16 cellular contexts compared by ENCODE assay signal in the genomic region with DNA sequence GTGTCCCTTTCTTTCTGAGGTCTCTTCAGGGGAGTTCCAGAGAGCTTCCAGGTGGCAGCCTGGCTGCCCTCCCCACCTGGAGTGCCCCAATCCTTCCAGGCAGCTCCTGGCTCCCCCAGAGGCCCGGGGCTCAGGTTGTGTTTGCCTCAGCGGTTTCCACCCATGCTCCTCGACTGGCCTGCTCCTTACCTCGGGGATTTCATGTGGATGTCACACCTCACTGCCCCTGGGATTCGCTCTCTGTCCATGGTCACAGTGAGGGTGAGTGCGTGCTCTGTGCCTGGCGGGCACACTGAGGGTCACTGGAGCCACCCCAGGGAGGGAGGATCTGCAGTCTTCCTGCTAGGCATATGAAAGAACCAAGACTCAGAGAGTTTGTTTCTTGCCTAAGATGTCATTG.
"Had no signal": no experiment of that assay in that cellular context is flagged by ENCODE, and none has a peak within 500 bp of the region (broad histone marks: within the 10 kb centered on the region; RNA-seq: fewer than 3 reads in every experiment).

No MANE protein-coding gene starts in this region.

- H3K36me3 ChIP-seq: colonic mucosa, gastrocnemius medialis, lower lobe of right lung, neutrophil, right atrium auricular region had no signal

- DNase-seq: activated CD4-positive, alpha-beta memory T cell treated with anti-CD3 and anti-CD28 coated beads for 36 hours; activated CD8-positive, alpha-beta memory T cell treated with anti-CD3 and anti-CD28 coated beads, Interleukin-2, amount 50 U/mL, for 4 hours; activated naive CD4-positive, alpha-beta T cell treated with anti-CD3 and anti-CD28 coated beads for 36 hours; colonic mucosa; effector CD4-positive, alpha-beta T cell; gastrocnemius medialis; kidney glomerular epithelial cell; lower lobe of right lung; midbrain; substantia nigra; SW 1271; trophoblast cell had no signal

- H3K27me3 Mint-ChIP-seq: activated CD4-positive, alpha-beta memory T cell treated with anti-CD3 and anti-CD28 coated beads for 36 hours had no signal

- H3K4me3 Mint-ChIP-seq: activated CD4-positive, alpha-beta memory T cell treated with anti-CD3 and anti-CD28 coated beads for 36 hours; activated naive CD4-positive, alpha-beta T cell treated with anti-CD3 and anti-CD28 coated beads for 36 hours; stimulated activated memory B cell treated with anti-CD40 and anti-IgM and Interleukin-4, amounts not matched to agents 10 μg/mL and 1 μg/mL and 100 μg/mL, for 72 hours had no signal

- H3K4me3 ChIP-seq: colonic mucosa, gastrocnemius medialis, lower lobe of right lung, right atrium auricular region, smooth muscle cell had no signal

- ATAC-seq: gastrocnemius medialis; lower lobe of right lung; stimulated activated memory B cell treated with anti-CD40 and anti-IgM and Interleukin-4, amounts not matched to agents 10 μg/mL and 1 μg/mL and 100 μg/mL, for 72 hours had no signal

- H3K27me3 ChIP-seq: colonic mucosa, gastrocnemius medialis, neutrophil, right atrium auricular region had no signal

- H3K36me3 Mint-ChIP-seq: activated CD4-positive, alpha-beta memory T cell treated with anti-CD3 and anti-CD28 coated beads for 36 hours; stimulated activated memory B cell treated with anti-CD40 and anti-IgM and Interleukin-4, amounts not matched to agents 10 μg/mL and 1 μg/mL and 100 μg/mL, for 72 hours had no signal

- H3K4me1 Mint-ChIP-seq: stimulated activated memory B cell treated with anti-CD40 and anti-IgM and Interleukin-4, amounts not matched to agents 10 μg/mL and 1 μg/mL and 100 μg/mL, for 72 hours had no signal

- H3K4me1 ChIP-seq: colonic mucosa, gastrocnemius medialis had no signal

- H3K27ac Mint-ChIP-seq: activated CD4-positive, alpha-beta memory T cell treated with anti-CD3 and anti-CD28 coated beads for 36 hours; activated naive CD4-positive, alpha-beta T cell treated with anti-CD3 and anti-CD28 coated beads for 36 hours; stimulated activated memory B cell treated with anti-CD40 and anti-IgM and Interleukin-4, amounts not matched to agents 10 μg/mL and 1 μg/mL and 100 μg/mL, for 72 hours had no signal

- H3K9me3 ChIP-seq: colonic mucosa, gastrocnemius medialis, lower lobe of right lung, neutrophil, right atrium auricular region had no signal

- H3K27ac ChIP-seq: colonic mucosa, lower lobe of right lung, neutrophil had no signal
